In genomic region chr9:115116620-115117284, GRCh38 we compare ENCODE assay signal across 12 cellular contexts. TPM values are rescaled to one million over a fixed set of nuclear protein-coding genes. Genes with fewer than 3 reads are reported as not detected.
DNase-seq lines count a peak whose midpoint lies in the region; ATAC-seq, FAIRE-seq and TF ChIP-seq lines count a peak whose summit lies in the region.
"Had no signal": no experiment of that assay in that cellular context is flagged by ENCODE, and none has a peak within 500 bp of the region (broad histone marks: within the 10 kb centered on the region; RNA-seq: fewer than 3 reads in every experiment).

No MANE protein-coding gene starts in this region.

- no peak overlapping the region for H3K4ac ChIP-seq in H1 (replicated peaks; ENCODE audit: insufficient read length, low read depth, low read length)

- H2BK120ac ChIP-seq in H1 (replicated peaks; ENCODE audit: low read depth, low read length) = no peak overlapping the region

- no peak for TF ChIP-seq EP300 in H1 (IDR thresholded peaks at IDR 0.05; ENCODE audit: borderline replicate concordance in 1 of 2, low read depth in 2 of 2, low read length in 2 of 2)
- TF ChIP-seq EP300 in upper lobe of left lung (IDR thresholded peaks at IDR 0.05) = no peak

- H3K4me2 ChIP-seq in H1 (ENCODE audit: insufficient read depth in 1 of 2, low read depth in 2 of 2, low read length in 2 of 2) = no peak overlapping the region

- TF ChIP-seq CTCF in Panc1 (IDR thresholded peaks at IDR 0.05) = no peak
- TF ChIP-seq CTCF in H1 (IDR thresholded peaks at IDR 0.05; ENCODE audit: control extremely low read depth in 1 of 3, insufficient read depth in 1 of 3, low read depth in 1 of 3, low read length in 3 of 3) = no peak
- no peak for TF ChIP-seq CTCF in upper lobe of left lung (IDR thresholded peaks at IDR 0.05)

- no peaks in the 10 kb centered on the region for H3K79me1 ChIP-seq in H1 (ENCODE audit: low read depth, low read length)

- H3K23me2 ChIP-seq in H1 (ENCODE audit: low read depth, low read length) = peaks cover 10% of the 10 kb centered on the region; the same call in 1 of the 2 replicates

- in situ Hi-C loops in Panc1 (cut with HindIII; ENCODE audit: low pct_unique_long_range_greater_than_20kb, low sequenced_read_pairs) = no loop called here

- no peaks in the 10 kb centered on the region for H3K9me3 ChIP-seq in Panc1 (ENCODE audit: control insufficient read depth, insufficient read depth, low read depth, low read length)
- H3K9me3 ChIP-seq in H1 (ENCODE audit: insufficient read depth in 2 of 2, low read depth in 1 of 2, low read length in 1 of 2) = no peaks in the 10 kb centered on the region
- no peaks in the 10 kb centered on the region for H3K9me3 ChIP-seq in mesodermal cell (ENCODE audit: control insufficient read depth, low read length)
- H3K9me3 ChIP-seq in upper lobe of left lung = no peaks in the 10 kb centered on the region
- H3K9me3 ChIP-seq: heart right ventricle had no signal

- POLR2A ChIA-PET in Panc1 (lab: Charles Lee) = no interaction called here
- POLR2A ChIA-PET in H1 (lab: Charles Lee; ENCODE audit: partially characterized antibody) = interaction anchor here (1.4 to 2.3 kb wide), 2 partner anchors 17 to 363 kb away, joined by 4 to 7 read pairs; no protein-coding TSS in a partner anchor

- CTCF ChIA-PET in Panc1 (lab: Charles Lee) = no interaction called here
- CTCF ChIA-PET in H1 (lab: Charles Lee; ENCODE audit: partially characterized antibody) = no interaction called here

- H3K18ac ChIP-seq in H1 (ENCODE audit: extremely low read depth, low read length) = no peak overlapping the region

- no peak for TF ChIP-seq POLR2A in H1 (IDR thresholded peaks at IDR 0.05; ENCODE audit: control extremely low read depth in 1 of 2, low read depth in 2 of 2, low read length in 2 of 2)
- no peak for TF ChIP-seq POLR2A in upper lobe of left lung (IDR thresholded peaks at IDR 0.05)

- H4K91ac ChIP-seq in H1 (replicated peaks; ENCODE audit: insufficient read length, low read length) = no peak overlapping the region

- DNase-seq in Panc1 (ENCODE audit: low read depth, low spot score) (no peak), H1 (ENCODE audit: low read depth in 1 of 2, low spot score in 2 of 2) (no peak), upper lobe of left lung (no peak), NCI-H526 (lab: John Stamatoyannopoulos, UW) (no peak), pons (ENCODE audit: low spot score) (no peak), SKM-1 treated with dmso at 0.1 percent for 144 hours (lab: John Stamatoyannopoulos, UW; ENCODE audit: unreplicated experiment) (no peak)
- DNase-seq: activated naive CD8-positive, alpha-beta T cell treated with anti-CD3 and anti-CD28 coated beads, Interleukin-2, amount 10 ng/mL, durations not matched to agents 7 days and 5 days; heart right ventricle; NCI-H2171 treated with DMSO at 0.1 percent for 48 hours; stimulated activated naive CD8-positive, alpha-beta T cell treated with anti-CD3 and anti-CD28 coated beads, Interleukin-15, amount 100 ng/mL, for 72 hours had no signal

- no peak overlapping the region for H2BK20ac ChIP-seq in H1 (ENCODE audit: low read length)

- BruUV-seq in Panc1 (replicated peaks; lab: Mats Ljungman, UMichigan) = no TSS peak

- no peak overlapping the region for H3K9ac ChIP-seq in H1 (replicated peaks in 1 of 4; ENCODE audit: extremely low read depth in 1 of 4, low read depth in 3 of 4, low read length in 3 of 4)

- peak overlapping the region; percentile 36 to 56; a peak in 3 of 4 replicates for H3K4me3 ChIP-seq in Panc1 (ENCODE audit: low read depth in 2 of 2, low read length in 2 of 2)
- no peak overlapping the region for H3K4me3 ChIP-seq in H1 (ENCODE audit: extremely low read depth in 1 of 4, insufficient read depth in 2 of 4, low read depth in 3 of 4, low read length in 4 of 4)
- H3K4me3 ChIP-seq in mesodermal cell (ENCODE audit: extremely low read depth, insufficient read depth, low read length, poor library complexity, severe bottlenecking) = peak overlapping the region; percentile 42
- peak overlapping the region in 3 of 4 donors; percentile 10 to 40 (median 26) for H3K4me3 ChIP-seq in upper lobe of left lung

- no peak overlapping the region for H4K5ac ChIP-seq in H1 (ENCODE audit: insufficient read length, low read depth, low read length)

- intact Hi-C loops in Panc1 (cut with micrococcal nuclease; ENCODE audit: unreplicated experiment) = no loop called here

- H2BK15ac ChIP-seq in H1 (ENCODE audit: low read length) = no peak overlapping the region

- no peak overlapping the region for H3K14ac ChIP-seq in H1 (ENCODE audit: insufficient read length)

- H2AK5ac ChIP-seq in H1 (ENCODE audit: low read depth, low read length) = no peak overlapping the region

- no peaks in the 10 kb centered on the region for H4K20me1 ChIP-seq in H1 (replicated peaks in 1 of 2; ENCODE audit: control insufficient read depth in 1 of 2, insufficient read depth in 2 of 2, low read length in 2 of 2)

- H3K36me3 ChIP-seq in Panc1 (ENCODE audit: control insufficient read depth, insufficient read depth, low read length) = no peaks in the 10 kb centered on the region
- H3K36me3 ChIP-seq in H1 (ENCODE audit: control insufficient read depth in 2 of 4, insufficient read depth in 4 of 4, low read length in 3 of 4) = no peaks in the 10 kb centered on the region
- peaks cover 10% of the 10 kb centered on the region for H3K36me3 ChIP-seq in mesodermal cell (ENCODE audit: control insufficient read depth, insufficient read depth, low read length)
- no peaks in the 10 kb centered on the region for H3K36me3 ChIP-seq in upper lobe of left lung
- H3K36me3 ChIP-seq: heart right ventricle had no signal

- H3K4me1 ChIP-seq in Panc1 (ENCODE audit: control insufficient read depth, insufficient read depth, low read length) (no peaks in the 10 kb centered on the region), H1 (replicated peaks in 1 of 4; ENCODE audit: control insufficient read depth in 3 of 4, insufficient read depth in 4 of 4, low read length in 3 of 4) (no peaks in the 10 kb centered on the region; a peak in 1 of 7 replicates), mesodermal cell (ENCODE audit: control insufficient read depth, insufficient read depth, low read length, poor library complexity, severe bottlenecking) (peaks cover 18% of the 10 kb centered on the region), upper lobe of left lung (peaks cover 2 to 20% (median 14%) of the 10 kb centered on the region in 4 donors)

- H2BK12ac ChIP-seq in H1 (ENCODE audit: low read depth, low read length) = no peak overlapping the region

- 84% methylated on average over 7 of the region's 7 CpGs; no CpG with 5 or more reads in 1 of the 2 experiments for WGBS in H1 (ENCODE audit: extremely low coverage in 1 of 2, insufficient coverage in 1 of 2, insufficient read length in 1 of 2, insufficient replicate concordance in 2 of 2, low coverage in 1 of 2, low lambda C conversion rate in 2 of 2, missing lambda C conversion rate in 1 of 2), 2 experiments
- 33 to 66% methylated on average over 3 to 5 of the region's 7 CpGs for WGBS in mesodermal cell (ENCODE audit: insufficient coverage in 2 of 2), 2 experiments
- WGBS in upper lobe of left lung, 2 donors = 72 to 79% methylated on average over 7 of the region's 7 CpGs

- ATAC-seq in Panc1 = no peak
- ATAC-seq in upper lobe of left lung (ENCODE audit: low FRiP score in 2 of 2) = no peak
- ATAC-seq: heart right ventricle had no signal

- peaks cover 2% of the 10 kb centered on the region; the same call in 1 of the 2 replicates for H3K27me3 ChIP-seq in Panc1 (ENCODE audit: control insufficient read depth, insufficient read depth, low read length)
- peaks cover 13 to 46% (median 30%) of the 10 kb centered on the region in 4 experiments for H3K27me3 ChIP-seq in H1 (replicated peaks in 1 of 4; ENCODE audit: control insufficient read depth in 3 of 4, extremely low read depth in 1 of 4, insufficient read depth in 3 of 4, low read length in 3 of 4)
- H3K27me3 ChIP-seq in upper lobe of left lung = no peaks in the 10 kb centered on the region

- no peak for FAIRE-seq in H1 (lab: Jason Lieb, UNC)

- H3K56ac ChIP-seq in H1 (replicated peaks; ENCODE audit: insufficient read length, low read depth, low read length) = no peak overlapping the region

- H4K8ac ChIP-seq in H1 (ENCODE audit: extremely low read depth, insufficient read depth, low read length) = no peak overlapping the region

- no peak overlapping the region for H2AFZ ChIP-seq in H1 (ENCODE audit: low read length)

- H3K79me2 ChIP-seq in H1 (ENCODE audit: control insufficient read depth in 1 of 2, insufficient read depth in 2 of 2, low read length in 2 of 2) = no peaks in the 10 kb centered on the region

- no peak overlapping the region for H3K23ac ChIP-seq in H1 (ENCODE audit: insufficient read length)

- H3K27ac ChIP-seq in Panc1 (ENCODE audit: low read length) = no peak overlapping the region
- H3K27ac ChIP-seq in H1 (ENCODE audit: low read depth, low read length) = no peak overlapping the region
- H3K27ac ChIP-seq in mesodermal cell (ENCODE audit: low read depth, low read length, severe bottlenecking) = no peak overlapping the region
- H3K27ac ChIP-seq in upper lobe of left lung = no peak overlapping the region

- no peak for TF ChIP-seq RAD21 in H1 (IDR thresholded peaks at IDR 0.05 in 1 of 2, conservative IDR thresholded peaks at IDR 0.05 in 1 of 2; ENCODE audit: low read depth in 2 of 2, low read length in 2 of 2)

- H2BK5ac ChIP-seq in H1 (ENCODE audit: low read depth, low read length) = no peak overlapping the region

TF ChIP-seq in H1, 55 proteins besides CTCF, POLR2A, EP300 and RAD21:
- peak; percentile 70; the same call in 1 of the 2 replicates for TF ChIP-seq KDM1A (IDR thresholded peaks at IDR 0.05; ENCODE audit: borderline replicate concordance, low read length)
- TF ChIP-seq CHD1 (IDR thresholded peaks at IDR 0.05; ENCODE audit: low read depth, low read length) = no peak

RNA-seq across cellular contexts. Expression of gene TNC, which starts 1.2 kb away (rescaled TPM):
- 5.7 TPM for total RNA-seq in Panc1 (2021; ENCODE audit: unreplicated experiment)
- 11.2 TPM for polyA plus RNA-seq in Panc1 (2012; ENCODE audit: insufficient read length)
- total RNA-seq in H1 (2021; fragmentation: NEBNext Ultra II Directional; extraction: Animal tissue kit (Norgen Biotek cat#: 25700)) = 11.2 and 11.4 TPM in 2 replicates
- polyA plus RNA-seq in H1 (2011; rRNA removed) = 5.5 and 6.2 TPM in 2 replicates
- polyA plus RNA-seq in H1 (2011; cell fraction: cytosol; rRNA removed) = 4.6 TPM
- 11.0 TPM for polyA plus RNA-seq in H1 (2011; cell fraction: nucleus; rRNA removed)
- 2.6 to 4.0 TPM (median 3.3 TPM) in 4 replicates for polyA plus RNA-seq in H1 (2012, experiment 1 of 2)
- 1.7 TPM for polyA plus RNA-seq in H1 (2012, experiment 2 of 2)
- polyA plus RNA-seq in H1 (2013, experiment 1 of 2) = 23.7 TPM
- 17.7 TPM for polyA plus RNA-seq in H1 (2013, experiment 2 of 2)
- 5.0 and 7.3 TPM in 2 replicates for polyA minus RNA-seq in H1 (2011; rRNA and poly(A)+ RNA removed)
- 4.8 TPM for polyA minus RNA-seq in H1 (2011; cell fraction: cytosol; rRNA and poly(A)+ RNA removed)
- 4.1 TPM for polyA minus RNA-seq in H1 (2011; cell fraction: nucleus; rRNA and poly(A)+ RNA removed)
- polyA plus RNA-seq in mesodermal cell (2013, experiment 1 of 2) = 124 TPM
- 75.0 TPM for polyA plus RNA-seq in mesodermal cell (2013, experiment 2 of 2)
- total RNA-seq in upper lobe of left lung = 10 to 100 TPM in 5 of 6 donors, 1 to 10 TPM in 1; 7.3 to 53.5 (median 23.8) TPM
- total RNA-seq: OCI-LY7 had no signal

Comparison
In these comparisons a context has a peak if more than half of its experiments do, and no peak if none do; other contexts are left out.
1. H3K4me3 ChIP-seq: peak in Panc1 (2 of 2), mesodermal cell (single experiment) and upper lobe of left lung (3 of 4); none in H1 (0 of 4).